In the genomic region with DNA sequence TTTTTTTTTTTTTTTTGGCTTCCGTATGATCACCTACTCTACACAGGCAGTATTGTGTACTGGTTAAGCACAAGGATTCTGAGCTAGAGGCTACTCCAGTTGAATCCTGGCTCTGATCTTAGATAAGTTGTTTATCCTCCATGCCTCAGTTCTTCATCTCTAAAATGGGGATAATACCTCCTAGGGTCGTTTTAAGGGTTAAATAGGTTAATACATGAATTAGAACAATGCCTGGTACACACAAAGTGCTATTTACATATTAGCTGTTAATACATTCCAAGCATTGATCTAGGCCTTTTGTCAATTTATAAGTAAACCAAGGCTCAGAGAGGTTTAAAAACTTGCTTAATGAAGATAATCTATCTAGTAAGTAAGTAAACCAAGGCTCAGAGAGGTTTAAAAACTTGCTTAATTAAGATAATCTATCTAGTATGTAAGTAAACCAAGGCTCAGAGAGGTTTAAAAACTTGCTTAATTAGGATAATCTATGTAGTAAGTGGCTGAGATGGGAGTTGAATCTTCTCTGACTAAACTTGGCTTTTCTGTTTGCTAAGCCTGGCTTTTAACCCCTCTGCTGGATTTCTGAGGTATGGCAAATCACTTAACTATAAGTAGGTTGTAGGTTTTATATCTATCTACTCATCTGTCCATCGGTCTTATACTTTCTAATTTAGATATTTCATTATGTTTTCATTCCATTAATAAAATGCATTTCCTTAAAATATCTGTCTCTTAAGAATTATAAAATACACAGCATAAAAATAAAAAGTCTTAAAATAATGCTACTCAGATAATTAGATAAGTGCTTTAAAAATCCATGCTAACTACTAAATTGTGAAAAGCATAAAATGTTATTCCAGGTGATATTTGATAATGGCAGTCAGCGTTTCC, we compare ENCODE assay signal across 1 cellular context.
TF ChIP-seq lines count a peak whose summit lies in the region.

No MANE protein-coding gene starts in this region.

TF ChIP-seq in K562, 482 proteins besides CTCF, POLR2A, EP300 and RAD21 (continued from another document and continues in another):
- TF ChIP-seq, protein P1, sequence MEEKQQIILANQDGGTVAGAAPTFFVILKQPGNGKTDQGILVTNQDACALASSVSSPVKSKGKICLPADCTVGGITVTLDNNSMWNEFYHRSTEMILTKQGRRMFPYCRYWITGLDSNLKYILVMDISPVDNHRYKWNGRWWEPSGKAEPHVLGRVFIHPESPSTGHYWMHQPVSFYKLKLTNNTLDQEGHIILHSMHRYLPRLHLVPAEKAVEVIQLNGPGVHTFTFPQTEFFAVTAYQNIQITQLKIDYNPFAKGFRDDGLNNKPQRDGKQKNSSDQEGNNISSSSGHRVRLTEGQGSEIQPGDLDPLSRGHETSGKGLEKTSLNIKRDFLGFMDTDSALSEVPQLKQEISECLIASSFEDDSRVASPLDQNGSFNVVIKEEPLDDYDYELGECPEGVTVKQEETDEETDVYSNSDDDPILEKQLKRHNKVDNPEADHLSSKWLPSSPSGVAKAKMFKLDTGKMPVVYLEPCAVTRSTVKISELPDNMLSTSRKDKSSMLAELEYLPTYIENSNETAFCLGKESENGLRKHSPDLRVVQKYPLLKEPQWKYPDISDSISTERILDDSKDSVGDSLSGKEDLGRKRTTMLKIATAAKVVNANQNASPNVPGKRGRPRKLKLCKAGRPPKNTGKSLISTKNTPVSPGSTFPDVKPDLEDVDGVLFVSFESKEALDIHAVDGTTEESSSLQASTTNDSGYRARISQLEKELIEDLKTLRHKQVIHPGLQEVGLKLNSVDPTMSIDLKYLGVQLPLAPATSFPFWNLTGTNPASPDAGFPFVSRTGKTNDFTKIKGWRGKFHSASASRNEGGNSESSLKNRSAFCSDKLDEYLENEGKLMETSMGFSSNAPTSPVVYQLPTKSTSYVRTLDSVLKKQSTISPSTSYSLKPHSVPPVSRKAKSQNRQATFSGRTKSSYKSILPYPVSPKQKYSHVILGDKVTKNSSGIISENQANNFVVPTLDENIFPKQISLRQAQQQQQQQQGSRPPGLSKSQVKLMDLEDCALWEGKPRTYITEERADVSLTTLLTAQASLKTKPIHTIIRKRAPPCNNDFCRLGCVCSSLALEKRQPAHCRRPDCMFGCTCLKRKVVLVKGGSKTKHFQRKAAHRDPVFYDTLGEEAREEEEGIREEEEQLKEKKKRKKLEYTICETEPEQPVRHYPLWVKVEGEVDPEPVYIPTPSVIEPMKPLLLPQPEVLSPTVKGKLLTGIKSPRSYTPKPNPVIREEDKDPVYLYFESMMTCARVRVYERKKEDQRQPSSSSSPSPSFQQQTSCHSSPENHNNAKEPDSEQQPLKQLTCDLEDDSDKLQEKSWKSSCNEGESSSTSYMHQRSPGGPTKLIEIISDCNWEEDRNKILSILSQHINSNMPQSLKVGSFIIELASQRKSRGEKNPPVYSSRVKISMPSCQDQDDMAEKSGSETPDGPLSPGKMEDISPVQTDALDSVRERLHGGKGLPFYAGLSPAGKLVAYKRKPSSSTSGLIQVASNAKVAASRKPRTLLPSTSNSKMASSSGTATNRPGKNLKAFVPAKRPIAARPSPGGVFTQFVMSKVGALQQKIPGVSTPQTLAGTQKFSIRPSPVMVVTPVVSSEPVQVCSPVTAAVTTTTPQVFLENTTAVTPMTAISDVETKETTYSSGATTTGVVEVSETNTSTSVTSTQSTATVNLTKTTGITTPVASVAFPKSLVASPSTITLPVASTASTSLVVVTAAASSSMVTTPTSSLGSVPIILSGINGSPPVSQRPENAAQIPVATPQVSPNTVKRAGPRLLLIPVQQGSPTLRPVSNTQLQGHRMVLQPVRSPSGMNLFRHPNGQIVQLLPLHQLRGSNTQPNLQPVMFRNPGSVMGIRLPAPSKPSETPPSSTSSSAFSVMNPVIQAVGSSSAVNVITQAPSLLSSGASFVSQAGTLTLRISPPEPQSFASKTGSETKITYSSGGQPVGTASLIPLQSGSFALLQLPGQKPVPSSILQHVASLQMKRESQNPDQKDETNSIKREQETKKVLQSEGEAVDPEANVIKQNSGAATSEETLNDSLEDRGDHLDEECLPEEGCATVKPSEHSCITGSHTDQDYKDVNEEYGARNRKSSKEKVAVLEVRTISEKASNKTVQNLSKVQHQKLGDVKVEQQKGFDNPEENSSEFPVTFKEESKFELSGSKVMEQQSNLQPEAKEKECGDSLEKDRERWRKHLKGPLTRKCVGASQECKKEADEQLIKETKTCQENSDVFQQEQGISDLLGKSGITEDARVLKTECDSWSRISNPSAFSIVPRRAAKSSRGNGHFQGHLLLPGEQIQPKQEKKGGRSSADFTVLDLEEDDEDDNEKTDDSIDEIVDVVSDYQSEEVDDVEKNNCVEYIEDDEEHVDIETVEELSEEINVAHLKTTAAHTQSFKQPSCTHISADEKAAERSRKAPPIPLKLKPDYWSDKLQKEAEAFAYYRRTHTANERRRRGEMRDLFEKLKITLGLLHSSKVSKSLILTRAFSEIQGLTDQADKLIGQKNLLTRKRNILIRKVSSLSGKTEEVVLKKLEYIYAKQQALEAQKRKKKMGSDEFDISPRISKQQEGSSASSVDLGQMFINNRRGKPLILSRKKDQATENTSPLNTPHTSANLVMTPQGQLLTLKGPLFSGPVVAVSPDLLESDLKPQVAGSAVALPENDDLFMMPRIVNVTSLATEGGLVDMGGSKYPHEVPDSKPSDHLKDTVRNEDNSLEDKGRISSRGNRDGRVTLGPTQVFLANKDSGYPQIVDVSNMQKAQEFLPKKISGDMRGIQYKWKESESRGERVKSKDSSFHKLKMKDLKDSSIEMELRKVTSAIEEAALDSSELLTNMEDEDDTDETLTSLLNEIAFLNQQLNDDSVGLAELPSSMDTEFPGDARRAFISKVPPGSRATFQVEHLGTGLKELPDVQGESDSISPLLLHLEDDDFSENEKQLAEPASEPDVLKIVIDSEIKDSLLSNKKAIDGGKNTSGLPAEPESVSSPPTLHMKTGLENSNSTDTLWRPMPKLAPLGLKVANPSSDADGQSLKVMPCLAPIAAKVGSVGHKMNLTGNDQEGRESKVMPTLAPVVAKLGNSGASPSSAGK (IDR thresholded peaks at IDR 0.05), result peak; percentile 33
- TF ChIP-seq BRD4 (IDR thresholded peaks at IDR 0.05) (peak; percentile 47; the same call in 1 of the 2 replicates), HNRNPUL1 (IDR thresholded peaks at IDR 0.05; ENCODE audit: low read length) (no peak), C11orf30 (IDR thresholded peaks at IDR 0.05; ENCODE audit: low read depth) (0 out of 2 replicates have a peak, but pooled peaks have one; percentile 24), KDM1A (IDR thresholded peaks at IDR 0.05) (peak; percentile 75 to 88), SRSF7 (optimal IDR thresholded peaks at IDR 0.05; ENCODE audit: low read depth, low read length) (no peak), ZNF3 (CRISPR knock-in tag; IDR thresholded peaks at IDR 0.05) (no peak), SMARCB1 (IDR thresholded peaks at IDR 0.05; ENCODE audit: insufficient read length, low read depth) (no peak), SRF (CRISPR knock-in tag; IDR thresholded peaks at IDR 0.05) (0 out of 4 replicates have a peak, but pooled peaks of 1 of the 2 experiments have one; percentile 4), NFIC (IDR thresholded peaks at IDR 0.05) (0 out of 2 replicates have a peak, but pooled peaks have one; percentile 1), ZC3H8 (IDR thresholded peaks at IDR 0.05) (no peak), ZKSCAN8 (CRISPR knock-in tag; IDR thresholded peaks at IDR 0.05) (no peak), BCOR (IDR thresholded peaks at IDR 0.05) (peak; percentile 98), TAF9B (IDR thresholded peaks at IDR 0.05; ENCODE audit: partially characterized antibody) (peak; percentile 17), ZNF830 (CRISPR knock-in tag; IDR thresholded peaks at IDR 0.05) (no peak), ZNF316 (IDR thresholded peaks at IDR 0.05) (no peak), SUPT5H (IDR thresholded peaks at IDR 0.05) (no peak), MTA3 (IDR thresholded peaks at IDR 0.05; ENCODE audit: borderline replicate concordance) (no peak), CBX1 (IDR thresholded peaks at IDR 0.05; ENCODE audit: low read depth) (0 out of 2 replicates have a peak, but pooled peaks have one; percentile 34), RCOR1 (IDR thresholded peaks at IDR 0.05; ENCODE audit: borderline replicate concordance in 1 of 2, low read depth in 2 of 2, low read length in 2 of 2) (peak; percentile 19 to 62; a peak in 2 of 4 replicates), HDAC1 (IDR thresholded peaks at IDR 0.05) (peak in 1 of 2 experiments; percentile 31; a peak in 1 of 4 replicates), RFX1 (IDR thresholded peaks at IDR 0.05) (peak; percentile 13; the same call in 1 of the 2 replicates), NELFE (IDR thresholded peaks at IDR 0.05; ENCODE audit: insufficient read depth, insufficient read length) (no peak)
- TF ChIP-seq, protein P2, sequence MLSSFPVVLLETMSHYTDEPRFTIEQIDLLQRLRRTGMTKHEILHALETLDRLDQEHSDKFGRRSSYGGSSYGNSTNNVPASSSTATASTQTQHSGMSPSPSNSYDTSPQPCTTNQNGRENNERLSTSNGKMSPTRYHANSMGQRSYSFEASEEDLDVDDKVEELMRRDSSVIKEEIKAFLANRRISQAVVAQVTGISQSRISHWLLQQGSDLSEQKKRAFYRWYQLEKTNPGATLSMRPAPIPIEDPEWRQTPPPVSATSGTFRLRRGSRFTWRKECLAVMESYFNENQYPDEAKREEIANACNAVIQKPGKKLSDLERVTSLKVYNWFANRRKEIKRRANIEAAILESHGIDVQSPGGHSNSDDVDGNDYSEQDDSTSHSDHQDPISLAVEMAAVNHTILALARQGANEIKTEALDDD (IDR thresholded peaks at IDR 0.05), result peak; percentile 89
- TF ChIP-seq, protein P3, sequence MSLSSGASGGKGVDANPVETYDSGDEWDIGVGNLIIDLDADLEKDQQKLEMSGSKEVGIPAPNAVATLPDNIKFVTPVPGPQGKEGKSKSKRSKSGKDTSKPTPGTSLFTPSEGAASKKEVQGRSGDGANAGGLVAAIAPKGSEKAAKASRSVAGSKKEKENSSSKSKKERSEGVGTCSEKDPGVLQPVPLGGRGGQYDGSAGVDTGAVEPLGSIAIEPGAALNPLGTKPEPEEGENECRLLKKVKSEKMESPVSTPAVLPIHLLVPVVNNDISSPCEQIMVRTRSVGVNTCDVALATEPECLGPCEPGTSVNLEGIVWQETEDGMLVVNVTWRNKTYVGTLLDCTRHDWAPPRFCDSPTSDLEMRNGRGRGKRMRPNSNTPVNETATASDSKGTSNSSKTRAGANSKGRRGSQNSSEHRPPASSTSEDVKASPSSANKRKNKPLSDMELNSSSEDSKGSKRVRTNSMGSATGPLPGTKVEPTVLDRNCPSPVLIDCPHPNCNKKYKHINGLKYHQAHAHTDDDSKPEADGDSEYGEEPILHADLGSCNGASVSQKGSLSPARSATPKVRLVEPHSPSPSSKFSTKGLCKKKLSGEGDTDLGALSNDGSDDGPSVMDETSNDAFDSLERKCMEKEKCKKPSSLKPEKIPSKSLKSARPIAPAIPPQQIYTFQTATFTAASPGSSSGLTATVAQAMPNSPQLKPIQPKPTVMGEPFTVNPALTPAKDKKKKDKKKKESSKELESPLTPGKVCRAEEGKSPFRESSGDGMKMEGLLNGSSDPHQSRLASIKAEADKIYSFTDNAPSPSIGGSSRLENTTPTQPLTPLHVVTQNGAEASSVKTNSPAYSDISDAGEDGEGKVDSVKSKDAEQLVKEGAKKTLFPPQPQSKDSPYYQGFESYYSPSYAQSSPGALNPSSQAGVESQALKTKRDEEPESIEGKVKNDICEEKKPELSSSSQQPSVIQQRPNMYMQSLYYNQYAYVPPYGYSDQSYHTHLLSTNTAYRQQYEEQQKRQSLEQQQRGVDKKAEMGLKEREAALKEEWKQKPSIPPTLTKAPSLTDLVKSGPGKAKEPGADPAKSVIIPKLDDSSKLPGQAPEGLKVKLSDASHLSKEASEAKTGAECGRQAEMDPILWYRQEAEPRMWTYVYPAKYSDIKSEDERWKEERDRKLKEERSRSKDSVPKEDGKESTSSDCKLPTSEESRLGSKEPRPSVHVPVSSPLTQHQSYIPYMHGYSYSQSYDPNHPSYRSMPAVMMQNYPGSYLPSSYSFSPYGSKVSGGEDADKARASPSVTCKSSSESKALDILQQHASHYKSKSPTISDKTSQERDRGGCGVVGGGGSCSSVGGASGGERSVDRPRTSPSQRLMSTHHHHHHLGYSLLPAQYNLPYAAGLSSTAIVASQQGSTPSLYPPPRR (CRISPR knock-in tag; IDR thresholded peaks at IDR 0.05; ENCODE audit: borderline replicate concordance), result no peak
- TF ChIP-seq, protein P4, sequence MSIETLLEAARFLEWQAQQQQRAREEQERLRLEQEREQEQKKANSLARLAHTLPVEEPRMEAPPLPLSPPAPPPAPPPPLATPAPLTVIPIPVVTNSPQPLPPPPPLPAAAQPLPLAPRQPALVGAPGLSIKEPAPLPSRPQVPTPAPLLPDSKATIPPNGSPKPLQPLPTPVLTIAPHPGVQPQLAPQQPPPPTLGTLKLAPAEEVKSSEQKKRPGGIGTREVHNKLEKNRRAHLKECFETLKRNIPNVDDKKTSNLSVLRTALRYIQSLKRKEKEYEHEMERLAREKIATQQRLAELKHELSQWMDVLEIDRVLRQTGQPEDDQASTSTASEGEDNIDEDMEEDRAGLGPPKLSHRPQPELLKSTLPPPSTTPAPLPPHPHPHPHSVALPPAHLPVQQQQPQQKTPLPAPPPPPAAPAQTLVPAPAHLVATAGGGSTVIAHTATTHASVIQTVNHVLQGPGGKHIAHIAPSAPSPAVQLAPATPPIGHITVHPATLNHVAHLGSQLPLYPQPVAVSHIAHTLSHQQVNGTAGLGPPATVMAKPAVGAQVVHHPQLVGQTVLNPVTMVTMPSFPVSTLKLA (conservative IDR thresholded peaks at IDR 0.05), result peak in 1 of 2 experiments; percentile 14; a peak in 2 of 4 replicates
- TF ChIP-seq, protein P5, sequence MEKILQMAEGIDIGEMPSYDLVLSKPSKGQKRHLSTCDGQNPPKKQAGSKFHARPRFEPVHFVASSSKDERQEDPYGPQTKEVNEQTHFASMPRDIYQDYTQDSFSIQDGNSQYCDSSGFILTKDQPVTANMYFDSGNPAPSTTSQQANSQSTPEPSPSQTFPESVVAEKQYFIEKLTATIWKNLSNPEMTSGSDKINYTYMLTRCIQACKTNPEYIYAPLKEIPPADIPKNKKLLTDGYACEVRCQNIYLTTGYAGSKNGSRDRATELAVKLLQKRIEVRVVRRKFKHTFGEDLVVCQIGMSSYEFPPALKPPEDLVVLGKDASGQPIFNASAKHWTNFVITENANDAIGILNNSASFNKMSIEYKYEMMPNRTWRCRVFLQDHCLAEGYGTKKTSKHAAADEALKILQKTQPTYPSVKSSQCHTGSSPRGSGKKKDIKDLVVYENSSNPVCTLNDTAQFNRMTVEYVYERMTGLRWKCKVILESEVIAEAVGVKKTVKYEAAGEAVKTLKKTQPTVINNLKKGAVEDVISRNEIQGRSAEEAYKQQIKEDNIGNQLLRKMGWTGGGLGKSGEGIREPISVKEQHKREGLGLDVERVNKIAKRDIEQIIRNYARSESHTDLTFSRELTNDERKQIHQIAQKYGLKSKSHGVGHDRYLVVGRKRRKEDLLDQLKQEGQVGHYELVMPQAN (IDR thresholded peaks at IDR 0.05; ENCODE audit: borderline replicate concordance), result no peak
- TF ChIP-seq, protein P6, sequence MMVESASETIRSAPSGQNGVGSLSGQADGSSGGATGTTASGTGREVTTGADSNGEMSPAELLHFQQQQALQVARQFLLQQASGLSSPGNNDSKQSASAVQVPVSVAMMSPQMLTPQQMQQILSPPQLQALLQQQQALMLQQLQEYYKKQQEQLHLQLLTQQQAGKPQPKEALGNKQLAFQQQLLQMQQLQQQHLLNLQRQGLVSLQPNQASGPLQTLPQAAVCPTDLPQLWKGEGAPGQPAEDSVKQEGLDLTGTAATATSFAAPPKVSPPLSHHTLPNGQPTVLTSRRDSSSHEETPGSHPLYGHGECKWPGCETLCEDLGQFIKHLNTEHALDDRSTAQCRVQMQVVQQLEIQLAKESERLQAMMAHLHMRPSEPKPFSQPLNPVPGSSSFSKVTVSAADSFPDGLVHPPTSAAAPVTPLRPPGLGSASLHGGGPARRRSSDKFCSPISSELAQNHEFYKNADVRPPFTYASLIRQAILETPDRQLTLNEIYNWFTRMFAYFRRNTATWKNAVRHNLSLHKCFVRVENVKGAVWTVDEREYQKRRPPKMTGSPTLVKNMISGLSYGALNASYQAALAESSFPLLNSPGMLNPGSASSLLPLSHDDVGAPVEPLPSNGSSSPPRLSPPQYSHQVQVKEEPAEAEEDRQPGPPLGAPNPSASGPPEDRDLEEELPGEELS (CRISPR knock-in tag; IDR thresholded peaks at IDR 0.05; ENCODE audit: borderline replicate concordance), result no peak
